In the genomic region with DNA sequence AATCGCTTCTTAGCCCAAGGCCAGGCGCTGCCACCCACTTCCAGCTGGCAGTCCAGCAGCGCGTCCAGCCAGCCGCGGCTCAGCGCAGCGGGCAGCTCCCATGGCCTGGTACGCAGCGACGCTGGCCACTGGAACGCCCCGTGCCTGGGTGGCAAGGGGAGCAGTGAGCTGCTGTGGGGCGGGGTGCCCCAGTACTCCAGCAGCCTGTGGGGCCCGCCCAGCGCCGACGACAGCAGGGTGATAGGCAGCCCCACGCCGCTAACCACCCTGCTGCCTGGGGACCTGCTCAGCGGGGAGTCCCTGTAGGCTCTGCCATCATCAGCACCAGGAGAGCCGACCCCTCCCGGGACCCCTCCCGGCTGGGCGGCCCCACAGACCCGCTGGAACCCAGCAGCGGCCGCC, we compare ENCODE assay signal across 17 cellular contexts. TPM values are rescaled to one million over a fixed set of nuclear protein-coding genes. Genes with fewer than 3 reads are reported as not detected.
DNase-seq lines count a peak whose midpoint lies in the region; ATAC-seq and TF ChIP-seq lines count a peak whose summit lies in the region.
"Had no signal": no experiment of that assay in that cellular context is flagged by ENCODE, and none has a peak within 500 bp of the region (broad histone marks: within the 10 kb centered on the region; RNA-seq: fewer than 3 reads in every experiment).

No MANE protein-coding gene starts in this region.

- peak; percentile 61 for DNase-seq in H7
- DNase-seq in dorsolateral prefrontal cortex, result peak in 1 of 10 donors; percentile 43
- DNase-seq in posterior vena cava (ENCODE audit: low spot score), result peak; percentile 76
- DNase-seq in NCI-H2107 treated with DMSO at 0.1 percent for 48 hours (lab: John Stamatoyannopoulos, UW; ENCODE audit: unreplicated experiment), result no peak
- DNase-seq in stimulated activated effector memory CD8-positive, alpha-beta T cell treated with anti-CD3 and anti-CD28 coated beads, Interleukin-12 subunit alpha, Interleukin-12 subunit beta, amount 100 ng/mL, for 72 hours (ENCODE audit: low spot score in 2 of 2), result no peak
- DNase-seq in activated CD4-positive, CD25-positive, alpha-beta regulatory T cell treated with anti-CD3 and anti-CD28 coated beads, Interleukin-2, amount 50 U/mL, for 72 hours, result no peak
- DNase-seq: CD8-positive, alpha-beta memory T cell; KG1; NCI-H1105 treated with DMSO at 0.1 percent for 48 hours; NCI-H1694; NCI-H510A; NCI-H748 treated with DMSO at 0.1 percent for 48 hours; NK-92 treated with Interleukin-12 subunit alpha and Interleukin-12 subunit beta, amount 100 ng/mL, for 24 hours; SHP77 had no signal

- no peak overlapping the region for H3K27ac Mint-ChIP-seq in stimulated activated effector memory CD8-positive, alpha-beta T cell treated with anti-CD3 and anti-CD28 coated beads, Interleukin-12 subunit alpha, Interleukin-12 subunit beta, amount 100 ng/mL, for 72 hours
- H3K27ac Mint-ChIP-seq: GM23338 had no signal

- TF ChIP-seq CTCF in 22Rv1 (IDR thresholded peaks at IDR 0.05) (no peak), dorsolateral prefrontal cortex (IDR thresholded peaks at IDR 0.05 in 54 of 56, conservative IDR thresholded peaks at IDR 0.05 in 2 of 56; ENCODE audit: low read depth in 1 of 56, partially characterized antibody in 56 of 56) (no peak)

- no peaks in the 10 kb centered on the region for H3K27me3 ChIP-seq in H7 (ENCODE audit: control insufficient read depth, insufficient read depth, low read length)
- no peaks in the 10 kb centered on the region for H3K27me3 ChIP-seq in dorsolateral prefrontal cortex
- H3K27me3 ChIP-seq: BLaER1 treated with 17β-estradiol and CSF1 and Interleukin-3, amounts not matched to agents 10 nM and 100 nM had no signal

- H3K9me3 Mint-ChIP-seq in stimulated activated effector memory CD8-positive, alpha-beta T cell treated with anti-CD3 and anti-CD28 coated beads, Interleukin-12 subunit alpha, Interleukin-12 subunit beta, amount 100 ng/mL, for 72 hours, result no peaks in the 10 kb centered on the region
- H3K9me3 Mint-ChIP-seq: CD8-positive, alpha-beta memory T cell had no signal

- no peak overlapping the region for H3K4me3 Mint-ChIP-seq in stimulated activated effector memory CD8-positive, alpha-beta T cell treated with anti-CD3 and anti-CD28 coated beads, Interleukin-12 subunit alpha, Interleukin-12 subunit beta, amount 100 ng/mL, for 72 hours
- H3K4me3 Mint-ChIP-seq: GM23338 had no signal

- ATAC-seq in stimulated activated effector memory CD8-positive, alpha-beta T cell treated with anti-CD3 and anti-CD28 coated beads, Interleukin-12 subunit alpha, Interleukin-12 subunit beta, amount 100 ng/mL, for 72 hours, result no peak

- intact Hi-C loops in dorsolateral prefrontal cortex (cut with DNase I) (no loop called here), posterior vena cava (cut with DNase I) (no loop called here)

- peaks cover 9% of the 10 kb centered on the region for H3K36me3 ChIP-seq in H7 (replicated peaks; ENCODE audit: control insufficient read depth, insufficient read depth, low read length)

- H3K27ac ChIP-seq in 22Rv1 (0 out of 2 replicates have a peak overlapping the region, but pooled peaks have one; percentile 23), dorsolateral prefrontal cortex (peak overlapping the region in 53 of 59 donors; percentile 5 to 76 (median 58))
- H3K27ac ChIP-seq: BLaER1 treated with 17β-estradiol and CSF1 and Interleukin-3, amounts not matched to agents 10 nM and 100 nM had no signal

- peaks cover 81% of the 10 kb centered on the region for H3K36me3 Mint-ChIP-seq in stimulated activated effector memory CD8-positive, alpha-beta T cell treated with anti-CD3 and anti-CD28 coated beads, Interleukin-12 subunit alpha, Interleukin-12 subunit beta, amount 100 ng/mL, for 72 hours

- H3K4me3 ChIP-seq in H7 (ENCODE audit: insufficient read depth, low read depth, low read length), result no peak overlapping the region
- H3K4me3 ChIP-seq in dorsolateral prefrontal cortex, result no peak overlapping the region
- H3K4me3 ChIP-seq: BLaER1 treated with 17β-estradiol and CSF1 and Interleukin-3, amounts not matched to agents 10 nM and 100 nM; GM23338 had no signal

- peaks cover 16% of the 10 kb centered on the region for H3K4me1 Mint-ChIP-seq in stimulated activated effector memory CD8-positive, alpha-beta T cell treated with anti-CD3 and anti-CD28 coated beads, Interleukin-12 subunit alpha, Interleukin-12 subunit beta, amount 100 ng/mL, for 72 hours

RNA-seq across cellular contexts. Expression of gene TMC6, which starts 24.0 kb away (rescaled TPM):
- total RNA-seq in H7 (2014; rRNA removed; shearing (Covaris generic)), result 77.1 and 82.2 TPM in 2 replicates
- total RNA-seq in dorsolateral prefrontal cortex, result 100 to 1,000 TPM in 45 of 120 experiments, 10 to 100 TPM in 75; 17.3 to 352 (median 81.1) TPM
- 10 to 100 TPM; 35.6 to 37.4 TPM for total RNA-seq in posterior vena cava

RNA-seq across cellular contexts. Expression of gene TMC8, which starts 26.0 kb away (rescaled TPM):
- total RNA-seq in H7 (2014; rRNA removed; shearing (Covaris generic)), result 0.67 and 3.3 TPM in 2 replicates
- total RNA-seq in dorsolateral prefrontal cortex, result 10 to 100 TPM in 18 of 120 experiments, 1 to 10 TPM in 101, under 1 TPM in 1; 0.90 to 20.9 (median 6.7) TPM
- total RNA-seq in posterior vena cava, result 10 to 100 TPM in 1 of 2 donors, 1 to 10 TPM in 1; 6.4 to 15.7 TPM

RNA-seq across cellular contexts. Expression of gene C17orf99, which starts 41.6 kb away (rescaled TPM):
- total RNA-seq in H7 (2014; rRNA removed; shearing (Covaris generic)), result not detected in 2 replicates
- total RNA-seq in dorsolateral prefrontal cortex, result 1 to 10 TPM in 2 of 120 experiments, under 1 TPM in 9, not detected in 109; 0.18 to 1.9 (median 0.31) TPM
- total RNA-seq in posterior vena cava, result not detected
- total RNA-seq: CD8-positive, alpha-beta memory T cell; GM23338 had no signal

Comparison
In these comparisons a context has a peak if more than half of its experiments do, and no peak if none do; other contexts are left out.
1. DNase-seq: peak in H7 (single experiment) and posterior vena cava (single experiment); none in NCI-H2107 treated with DMSO at 0.1 percent for 48 hours (single experiment), stimulated activated effector memory CD8-positive, alpha-beta T cell treated with anti-CD3 and anti-CD28 coated beads, Interleukin-12 subunit alpha, Interleukin-12 subunit beta, amount 100 ng/mL, for 72 hours (0 of 2) and activated CD4-positive, CD25-positive, alpha-beta regulatory T cell treated with anti-CD3 and anti-CD28 coated beads, Interleukin-2, amount 50 U/mL, for 72 hours (single experiment).